ENCODE assay signal across 9 cellular contexts in genomic region chr2:102020596-102021170, GRCh38. TPM values are rescaled to one million over a fixed set of nuclear protein-coding genes. Genes with fewer than 3 reads are reported as not detected.
DNase-seq lines count a peak whose midpoint lies in the region; ATAC-seq and TF ChIP-seq lines count a peak whose summit lies in the region.
"Had no signal": no experiment of that assay in that cellular context is flagged by ENCODE, and none has a peak within 500 bp of the region (broad histone marks: within the 10 kb centered on the region; RNA-seq: fewer than 3 reads in every experiment).

No MANE protein-coding gene starts in this region.

- no peak overlapping the region for H3K4me2 ChIP-seq in PC-3 (ENCODE audit: low read length)

- no peaks in the 10 kb centered on the region for H4K20me1 ChIP-seq in PC-3 (ENCODE audit: low read length)

- H3K4me1 ChIP-seq in PC-3 (ENCODE audit: insufficient read depth, low read length) (peaks cover 23% of the 10 kb centered on the region), esophagus squamous epithelium (peaks cover 0 to 44% (median 9%) of the 10 kb centered on the region in 3 donors)

- ATAC-seq in GM18909 (IDR thresholded peaks at IDR 0.05; ENCODE audit: poor library complexity, unreplicated experiment) (peak; percentile 56), HG03520 (IDR thresholded peaks at IDR 0.05; ENCODE audit: unreplicated experiment) (peak; percentile 53), PC-3 (peak; percentile 64), natural killer cell (peak; percentile 95 to 100 (median 99))

- CTCF ChIA-PET in PC-3 (lab: Charles Lee) = interaction anchor here (0.6 to 1.5 kb wide), 12 partner anchors 15 to 693 kb away, joined by 3 to 29 read pairs (median 4); no protein-coding TSS in a partner anchor

- H3F3A ChIP-seq in PC-3 (ENCODE audit: low read length, unreplicated experiment) = no peaks in the 10 kb centered on the region

- H2AFZ ChIP-seq in PC-3 (ENCODE audit: low read length) = peak overlapping the region; percentile 50

- H3K4me1 Mint-ChIP-seq in natural killer cell = peaks cover 0 to 6% of the 10 kb centered on the region in 2 donors

- H3K27ac ChIP-seq in PC-3 (ENCODE audit: low read length) = no peak overlapping the region
- H3K27ac ChIP-seq in esophagus squamous epithelium = peak overlapping the region in 2 of 4 donors; percentile 45 to 55

- H3K9ac ChIP-seq in PC-3 (ENCODE audit: low read length) = no peak overlapping the region; the same call in 1 of the 2 replicates

- H3K27me3 ChIP-seq in PC-3 (ENCODE audit: low read length) = no peaks in the 10 kb centered on the region
- no peaks in the 10 kb centered on the region for H3K27me3 ChIP-seq in esophagus squamous epithelium

- TF ChIP-seq CTCF in PC-3 (conservative IDR thresholded peaks at IDR 0.05; ENCODE audit: low read depth, low read length) = peak; percentile 98
- TF ChIP-seq CTCF in esophagus squamous epithelium (IDR thresholded peaks at IDR 0.05) = peak; percentile 94 to 99 (median 98)
- peak; percentile 97 for TF ChIP-seq CTCF in natural killer cell (IDR thresholded peaks at IDR 0.05)

- POLR2A ChIA-PET in PC-3 (lab: Charles Lee; ENCODE audit: unreplicated experiment) = no interaction called here

- no peak overlapping the region for H3K4me3 Mint-ChIP-seq in natural killer cell
- H3K4me3 Mint-ChIP-seq: IgD-negative memory B cell had no signal

- H3K4me3 ChIP-seq in PC-3 (ENCODE audit: low read length) = no peak overlapping the region
- H3K4me3 ChIP-seq in esophagus squamous epithelium = no peak overlapping the region

- peak; percentile 88 for DNase-seq in Ammon's horn (ENCODE audit: low spot score)
- DNase-seq in PC-3 = peak; percentile 91
- peak; percentile 85 for DNase-seq in activated T-cell treated with anti-CD3 and anti-CD28 coated beads, Interleukin-2, amount 50 U/mL, for 1 hour
- peak; percentile 16 for DNase-seq in esophagus squamous epithelium (lab: John Stamatoyannopoulos, UW)
- peak; percentile 76 for DNase-seq in natural killer cell
- DNase-seq in stimulated activated CD8-positive, alpha-beta memory T cell treated with anti-CD3 and anti-CD28 coated beads, Interleukin-7, amount 100 ng/mL, for 48 hours (ENCODE audit: extremely low read depth in 1 of 2, low read depth in 1 of 2) = peak; percentile 59 to 79

- BruUV-seq in PC-3 (replicated peaks; lab: Mats Ljungman, UMichigan) = no TSS peak

- H3K9me2 ChIP-seq in PC-3 (replicated peaks; ENCODE audit: low read length) = no peaks in the 10 kb centered on the region

- no peaks in the 10 kb centered on the region for H3K36me3 Mint-ChIP-seq in natural killer cell
- H3K36me3 Mint-ChIP-seq: IgD-negative memory B cell had no signal

- H3K36me3 ChIP-seq in PC-3 (ENCODE audit: low read depth, low read length) (no peaks in the 10 kb centered on the region), esophagus squamous epithelium (no peaks in the 10 kb centered on the region)

- H3K9me3 ChIP-seq in PC-3 (ENCODE audit: low read length) (no peaks in the 10 kb centered on the region), esophagus squamous epithelium (no peaks in the 10 kb centered on the region)

- no peaks in the 10 kb centered on the region for H3K9me3 Mint-ChIP-seq in natural killer cell
- H3K9me3 Mint-ChIP-seq: IgD-negative memory B cell had no signal

- H3K27ac Mint-ChIP-seq in natural killer cell = no peak overlapping the region
- H3K27ac Mint-ChIP-seq: IgD-negative memory B cell had no signal

- intact Hi-C loops in PC-3 (cut with micrococcal nuclease) (loop anchor here (1.0 to 10.0 kb wide), 4 partner anchors 146 to 427 kb away; partner anchors contain the start of gene IL18R1), esophagus squamous epithelium (cut with DNase I) (loop anchor here (5.0 to 10.0 kb wide), 3 partner anchors 147 to 424 kb away; no protein-coding TSS in a partner anchor), natural killer cell (cut with micrococcal nuclease) (loop anchor here (1.0 kb wide), 2 partner anchors 220 to 429 kb away; no protein-coding TSS in a partner anchor)

- peaks cover 31 to 60% of the 10 kb centered on the region in 2 donors for H3K27me3 Mint-ChIP-seq in natural killer cell (ENCODE audit: low read depth in 2 of 2)

- H3K79me2 ChIP-seq in PC-3 (ENCODE audit: low read length) = no peaks in the 10 kb centered on the region

- no peak for TF ChIP-seq POLR2A in esophagus squamous epithelium (IDR thresholded peaks at IDR 0.05)

- WGBS in esophagus squamous epithelium, 2 donors = 11 to 25% methylated on average over 9 of the region's 18 CpGs

RNA-seq across cellular contexts. Expression of gene IL1R2, which starts 28.9 kb away (rescaled TPM):
- total RNA-seq in PC-3 (2014; rRNA removed) (5.6 and 6.0 TPM in 2 replicates), esophagus squamous epithelium (100 to 1,000 TPM in 1 of 4 donors, 10 to 100 TPM in 3; 24.1 to 182 (median 78.0) TPM), natural killer cell (1 to 10 TPM in 1 of 3 donors, under 1 TPM in 1, not detected in 1; 0.66 to 5.7 TPM)

Comparison
In these comparisons a context has a peak if more than half of its experiments do, and no peak if none do; other contexts are left out.
1. DNase-seq: peak in every context shown above with its lines; median percentile 91 in PC-3; 88 in Ammon's horn; 85 in activated T-cell treated with anti-CD3 and anti-CD28 coated beads, Interleukin-2, amount 50 U/mL, for 1 hour; 76 in natural killer cell; 69 in stimulated activated CD8-positive, alpha-beta memory T cell treated with anti-CD3 and anti-CD28 coated beads, Interleukin-7, amount 100 ng/mL, for 48 hours; 16 in esophagus squamous epithelium.